ENCODE assay signal across 11 cellular contexts in genomic region chr3:42544492-42545283, GRCh38. TPM values are rescaled to one million over a fixed set of nuclear protein-coding genes. Genes with fewer than 3 reads are reported as not detected.
A peak's percentile ranks its signal among the peaks of the same experiment; 100 is the strongest.
DNase-seq lines count a peak whose midpoint lies in the region; ATAC-seq and TF ChIP-seq lines count a peak whose summit lies in the region.
"Had no signal": no experiment of that assay in that cellular context is flagged by ENCODE, and none has a peak within 500 bp of the region (broad histone marks: within the 10 kb centered on the region; RNA-seq: fewer than 3 reads in every experiment).

No MANE protein-coding gene starts in this region.

- no peak for ATAC-seq in HG02610 (IDR thresholded peaks at IDR 0.05; ENCODE audit: unreplicated experiment)

- no peak overlapping the region for H3K27ac Mint-ChIP-seq in type B pancreatic cell
- H3K27ac Mint-ChIP-seq: activated B cell treated with CpG ODN at 0.5 μM for 24 hours had no signal

- TF ChIP-seq CTCF in dorsolateral prefrontal cortex (IDR thresholded peaks at IDR 0.05 in 54 of 56, conservative IDR thresholded peaks at IDR 0.05 in 2 of 56; ENCODE audit: low read depth in 1 of 56, partially characterized antibody in 56 of 56) (peak in 7 of 56 donors; percentile 5 to 30 (median 16)), type B pancreatic cell (conservative IDR thresholded peaks at IDR 0.05) (no peak)

- in situ Hi-C loops in KBM-7 (cut with MboI; ENCODE audit: low pct_unique_long_range_greater_than_20kb, low sequenced_read_pairs), result no loop called here

- H3K27ac ChIP-seq in dorsolateral prefrontal cortex, result peak overlapping the region in 32 of 59 donors; percentile 2 to 78 (median 46)

- no peaks in the 10 kb centered on the region for H3K27me3 ChIP-seq in dorsolateral prefrontal cortex

- no peaks in the 10 kb centered on the region for H3K9me3 Mint-ChIP-seq in type B pancreatic cell
- H3K9me3 Mint-ChIP-seq: activated B cell treated with CpG ODN at 0.5 μM for 24 hours; CD8-positive, alpha-beta memory T cell had no signal

- H3K4me3 Mint-ChIP-seq in type B pancreatic cell, result no peak overlapping the region
- H3K4me3 Mint-ChIP-seq: activated B cell treated with CpG ODN at 0.5 μM for 24 hours; CD8-positive, alpha-beta memory T cell had no signal

- intact Hi-C loops in dorsolateral prefrontal cortex (cut with DNase I), result loop anchor here (5.0 to 10.0 kb wide), 5 partner anchors 42 to 420 kb away; partner anchors contain the start of gene VIPR1 (in 1 of the 2)

- peaks cover 4% of the 10 kb centered on the region for H3K4me1 Mint-ChIP-seq in type B pancreatic cell (ENCODE audit: unreplicated experiment)
- H3K4me1 Mint-ChIP-seq: activated B cell treated with CpG ODN at 0.5 μM for 24 hours had no signal

- DNase-seq in COR-L47 (lab: John Stamatoyannopoulos, UW) (peak; percentile 79), NCI-H345 (lab: John Stamatoyannopoulos, UW) (peak; percentile 71), dorsolateral prefrontal cortex (peak in 1 of 10 donors; percentile 30), mucosa of gallbladder (ENCODE audit: low spot score) (peak; percentile 73), type B pancreatic cell (ENCODE audit: extremely low spot score, unreplicated experiment) (no peak), NCI-H187 treated with DMSO at 0.1 percent for 48 hours (lab: John Stamatoyannopoulos, UW) (no peak), KBM-7 (no peak)
- DNase-seq: activated B cell treated with CpG ODN at 0.5 μM for 24 hours; CD8-positive, alpha-beta memory T cell; NCI-H2107 had no signal

- H3K36me3 Mint-ChIP-seq in type B pancreatic cell, result no peaks in the 10 kb centered on the region

- H3K4me3 ChIP-seq in dorsolateral prefrontal cortex, result no peak overlapping the region

- H3K27me3 Mint-ChIP-seq in type B pancreatic cell, result no peaks in the 10 kb centered on the region
- H3K27me3 Mint-ChIP-seq: activated B cell treated with CpG ODN at 0.5 μM for 24 hours had no signal

RNA-seq across cellular contexts. Expression of gene SEC22C, which starts 37.1 kb away (rescaled TPM):
- total RNA-seq in dorsolateral prefrontal cortex (10 to 100 TPM; 37.5 to 76.6 (median 57.6) TPM), mucosa of gallbladder (37.0 TPM), type B pancreatic cell (ENCODE audit: low replicate concordance) (21.5 and 38.1 TPM in 2 replicates)

RNA-seq across cellular contexts. Expression of gene VIPR1, which starts 42.2 kb away (rescaled TPM):
- total RNA-seq in dorsolateral prefrontal cortex (10 to 100 TPM; 15.9 to 69.4 (median 40.2) TPM), mucosa of gallbladder (91.7 TPM), type B pancreatic cell (ENCODE audit: low replicate concordance) (4.7 and 5.6 TPM in 2 replicates)

RNA-seq across cellular contexts. Expression of gene SS18L2, which starts 46.0 kb away (rescaled TPM):
- total RNA-seq in dorsolateral prefrontal cortex (10 to 100 TPM; 13.0 to 41.1 (median 28.2) TPM), mucosa of gallbladder (20.3 TPM), type B pancreatic cell (ENCODE audit: low replicate concordance) (32.5 and 33.4 TPM in 2 replicates)

RNA-seq across cellular contexts. Expression of gene NKTR, which starts 55.8 kb away (rescaled TPM):
- total RNA-seq in dorsolateral prefrontal cortex (100 to 1,000 TPM in 79 of 120 experiments, 10 to 100 TPM in 41; 64.0 to 154 (median 107) TPM), mucosa of gallbladder (55.5 TPM), type B pancreatic cell (ENCODE audit: low replicate concordance) (63.0 and 97.1 TPM in 2 replicates)

Comparison
In these comparisons a context has a peak if more than half of its experiments do, and no peak if none do; other contexts are left out.
1. DNase-seq: peak in COR-L47 (single experiment), NCI-H345 (single experiment) and mucosa of gallbladder (single experiment); none in type B pancreatic cell (single experiment), NCI-H187 treated with DMSO at 0.1 percent for 48 hours (single experiment) and KBM-7 (single experiment).